Comparison of ENCODE assay signal across 20 cellular contexts in genomic region chr11:639324-639977, GRCh38. TPM values are rescaled to one million over a fixed set of nuclear protein-coding genes. Genes with fewer than 3 reads are reported as not detected.
DNase-seq lines count a peak whose midpoint lies in the region; ATAC-seq and TF ChIP-seq lines count a peak whose summit lies in the region.
"Had no signal": no experiment of that assay in that cellular context is flagged by ENCODE, and none has a peak within 500 bp of the region (broad histone marks: within the 10 kb centered on the region; RNA-seq: fewer than 3 reads in every experiment).

No MANE protein-coding gene starts in this region.

- H3K27me3 Mint-ChIP-seq in CD8-positive, alpha-beta T cell (ENCODE audit: low read depth), result peaks cover 29% of the 10 kb centered on the region
- peaks cover 50% of the 10 kb centered on the region for H3K27me3 Mint-ChIP-seq in H9 (ENCODE audit: low read depth)
- H3K27me3 Mint-ChIP-seq in naive thymus-derived CD4-positive, alpha-beta T cell, result peaks cover 11 to 36% (median 22%) of the 10 kb centered on the region in 5 donors

- peak overlapping the region; percentile 33 for H3K4me2 ChIP-seq in H9 (ENCODE audit: insufficient read depth, insufficient read length, low read length)

- H3K27ac Mint-ChIP-seq in CD8-positive, alpha-beta T cell, result no peak overlapping the region
- peak overlapping the region in 1 of 3 experiments; percentile 93; a peak in 2 of 7 replicates for H3K27ac Mint-ChIP-seq in H9
- no peak overlapping the region for H3K27ac Mint-ChIP-seq in naive thymus-derived CD4-positive, alpha-beta T cell

- peaks cover 23% of the 10 kb centered on the region for H3K4me1 ChIP-seq in CD8-positive, alpha-beta T cell (ENCODE audit: insufficient read depth, low read length)
- no peaks in the 10 kb centered on the region; the same call in 1 of the 2 replicates for H3K4me1 ChIP-seq in H9 (ENCODE audit: insufficient read depth, low read length)
- no peaks in the 10 kb centered on the region for H3K4me1 ChIP-seq in naive thymus-derived CD4-positive, alpha-beta T cell (ENCODE audit: control insufficient read depth in 2 of 2, insufficient read depth in 2 of 2, low read length in 2 of 2)

- H3T11ph ChIP-seq in H9 (ENCODE audit: low read length), result no peak overlapping the region

- H4K5ac ChIP-seq in H9 (ENCODE audit: insufficient read length, low read depth, low read length), result no peak overlapping the region

- no peak overlapping the region for H3K4ac ChIP-seq in H9 (ENCODE audit: low read depth, low read length)

- peaks cover 19% of the 10 kb centered on the region for H3K23me2 ChIP-seq in H9 (ENCODE audit: insufficient read length, low read depth, low read length, poor library complexity, severe bottlenecking)

- H3K14ac ChIP-seq in H9 (ENCODE audit: insufficient read depth, low read length), result peak overlapping the region; percentile 40

- intact Hi-C loops in CD8-positive, alpha-beta T cell (cut with DNase I, micrococcal nuclease), result no loop called here
- intact Hi-C loops in naive thymus-derived CD4-positive, alpha-beta T cell (cut with micrococcal nuclease), result no loop called here

- WGBS in H9 (ENCODE audit: extremely low coverage, insufficient read length, low lambda C conversion rate), result no CpG with 5 or more reads among the region's 84 CpGs

- H3K18ac ChIP-seq in H9 (ENCODE audit: insufficient read length, low read depth, low read length), result peak overlapping the region; percentile 62

- no peak for DNase-seq in CD8-positive, alpha-beta T cell
- DNase-seq in H9 (no peak), coronary artery (ENCODE audit: low spot score) (no peak), HK-2 (ENCODE audit: unreplicated experiment) (no peak), globus pallidus (ENCODE audit: low spot score) (no peak)
- no peak for DNase-seq in naive thymus-derived CD4-positive, alpha-beta T cell
- DNase-seq in effector CD8-positive, alpha-beta T cell (lab: John Stamatoyannopoulos, UW), result no peak
- DNase-seq: activated CD4-positive, alpha-beta T cell treated with anti-CD3 and anti-CD28 coated beads, Interleukin-2, amount 50 U/mL, for 4 hours; activated effector memory CD4-positive, alpha-beta T cell treated with anti-CD3 and anti-CD28 coated beads, Interleukin-2, amount 50 U/mL, for 16 hours; CD4-positive, alpha-beta memory T cell; HCEC 1CT; left colon; NCI-H1930; NCI-H524 treated with DMSO at 0.1 percent for 48 hours; T-helper 9 cell had no signal

- no peak overlapping the region for H3K9ac ChIP-seq in H9 (ENCODE audit: extremely low read depth, insufficient read length, low read length)

- no peak overlapping the region for H2BK12ac ChIP-seq in H9 (ENCODE audit: insufficient read length, low read depth, low read length)

- no peaks in the 10 kb centered on the region for H3K9me3 Mint-ChIP-seq in CD8-positive, alpha-beta T cell
- no peaks in the 10 kb centered on the region; a peak in 2 of 5 replicates for H3K9me3 Mint-ChIP-seq in H9
- no peaks in the 10 kb centered on the region for H3K9me3 Mint-ChIP-seq in naive thymus-derived CD4-positive, alpha-beta T cell
- H3K9me3 Mint-ChIP-seq: neural crest cell had no signal

- no peak overlapping the region for H2AK5ac ChIP-seq in H9 (ENCODE audit: insufficient read length, low read length)

- H3K9me3 ChIP-seq in CD8-positive, alpha-beta T cell (ENCODE audit: low read length), result no peaks in the 10 kb centered on the region
- no peaks in the 10 kb centered on the region for H3K9me3 ChIP-seq in H9 (ENCODE audit: control insufficient read depth, low read depth, low read length)
- H3K9me3 ChIP-seq in naive thymus-derived CD4-positive, alpha-beta T cell (ENCODE audit: control insufficient read depth in 2 of 3, low read length in 3 of 3), result no peaks in the 10 kb centered on the region
- H3K9me3 ChIP-seq: gastroesophageal sphincter had no signal

- no peak overlapping the region for H4K8ac ChIP-seq in H9 (replicated peaks; ENCODE audit: insufficient read length, low read depth, low read length)

- H3K27me3 ChIP-seq in CD8-positive, alpha-beta T cell (ENCODE audit: insufficient read depth, low read length), result peaks cover 4% of the 10 kb centered on the region
- H3K27me3 ChIP-seq in H9 (ENCODE audit: insufficient read depth, low read length), result peaks cover 33% of the 10 kb centered on the region
- peaks cover 6 to 16% of the 10 kb centered on the region in 2 donors for H3K27me3 ChIP-seq in naive thymus-derived CD4-positive, alpha-beta T cell (ENCODE audit: control insufficient read depth in 2 of 2, insufficient read depth in 2 of 2, low read length in 2 of 2)

- CTCF ChIA-PET in CD8-positive, alpha-beta T cell (lab: Charles Lee), result interaction anchor here (1.3 kb wide), 1 partner anchor 126 kb away, joined by 3 read pairs; no protein-coding TSS in a partner anchor
- CTCF ChIA-PET in naive thymus-derived CD4-positive, alpha-beta T cell (lab: Charles Lee), result no interaction called here

- peaks cover 19% of the 10 kb centered on the region for H3K4me1 Mint-ChIP-seq in CD8-positive, alpha-beta T cell (ENCODE audit: low read depth)
- peaks cover 18 to 28% of the 10 kb centered on the region in 2 experiments for H3K4me1 Mint-ChIP-seq in H9
- H3K4me1 Mint-ChIP-seq in naive thymus-derived CD4-positive, alpha-beta T cell, result peaks cover 7 to 18% (median 16%) of the 10 kb centered on the region in 7 donors

- H2BK20ac ChIP-seq in H9 (ENCODE audit: low read depth, low read length, poor library complexity, severe bottlenecking), result no peak overlapping the region

- no peaks in the 10 kb centered on the region for H4K20me1 ChIP-seq in H9 (ENCODE audit: control insufficient read depth, insufficient read depth, insufficient read length)

- H4K91ac ChIP-seq in H9 (ENCODE audit: insufficient read length, low read depth, low read length), result no peak overlapping the region

- no peak overlapping the region for H2AFZ ChIP-seq in H9 (ENCODE audit: low read length)

- H2BK15ac ChIP-seq in H9 (ENCODE audit: low read depth, low read length), result no peak overlapping the region

- POLR2A ChIA-PET in CD8-positive, alpha-beta T cell (lab: Charles Lee), result no interaction called here
- POLR2A ChIA-PET in naive thymus-derived CD4-positive, alpha-beta T cell (lab: Charles Lee), result no interaction called here

- H3K36me3 Mint-ChIP-seq in CD8-positive, alpha-beta T cell, result peaks cover 3% of the 10 kb centered on the region
- peaks cover 2 to 22% (median 5%) of the 10 kb centered on the region in 3 experiments; a peak in 4 of 7 replicates for H3K36me3 Mint-ChIP-seq in H9 (ENCODE audit: insufficient read depth in 1 of 3, low read depth in 3 of 3)
- H3K36me3 Mint-ChIP-seq in naive thymus-derived CD4-positive, alpha-beta T cell, result peaks cover 0 to 5% (median 0%) of the 10 kb centered on the region in 5 donors
- H3K36me3 Mint-ChIP-seq: CD4-positive, alpha-beta memory T cell had no signal

- H2BK120ac ChIP-seq in H9 (ENCODE audit: low read depth, low read length, poor library complexity, severe bottlenecking), result no peak overlapping the region

- no peak overlapping the region for H3K4me3 Mint-ChIP-seq in CD8-positive, alpha-beta T cell
- H3K4me3 Mint-ChIP-seq in H9, result peak overlapping the region; percentile 55 to 75; a peak in 3 of 5 replicates
- peak overlapping the region in 3 of 10 donors; percentile 32 to 89 (median 64) for H3K4me3 Mint-ChIP-seq in naive thymus-derived CD4-positive, alpha-beta T cell

- H3K23ac ChIP-seq in H9 (ENCODE audit: insufficient read length, low read depth, low read length), result no peak overlapping the region

- no peak overlapping the region for H2BK5ac ChIP-seq in H9 (ENCODE audit: insufficient read length, low read length)

- H3K79me2 ChIP-seq in H9 (ENCODE audit: insufficient read depth, low read length), result no peaks in the 10 kb centered on the region

- H3K56ac ChIP-seq in H9 (ENCODE audit: insufficient read length, low read depth, low read length), result no peak overlapping the region

- no peaks in the 10 kb centered on the region for H3K79me1 ChIP-seq in H9 (ENCODE audit: insufficient read depth, low read depth, low read length, poor library complexity, severe bottlenecking)

- H3K36me3 ChIP-seq in CD8-positive, alpha-beta T cell (ENCODE audit: insufficient read depth, low read length), result no peaks in the 10 kb centered on the region
- H3K36me3 ChIP-seq in naive thymus-derived CD4-positive, alpha-beta T cell (ENCODE audit: control insufficient read depth in 2 of 3, insufficient read depth in 3 of 3, low read length in 3 of 3), result peaks cover 0 to 13% (median 3%) of the 10 kb centered on the region in 3 experiments

- TF ChIP-seq CTCF in CD8-positive, alpha-beta T cell (IDR thresholded peaks at IDR 0.05), result no peak
- no peak for TF ChIP-seq CTCF in H9 (conservative IDR thresholded peaks at IDR 0.05)
- TF ChIP-seq CTCF in coronary artery (IDR thresholded peaks at IDR 0.05), result no peak

- no peak overlapping the region for H3K4me3 ChIP-seq in CD8-positive, alpha-beta T cell (ENCODE audit: low read depth, low read length)
- peak overlapping the region; percentile 6 for H3K4me3 ChIP-seq in coronary artery
- no peak overlapping the region for H3K4me3 ChIP-seq in naive thymus-derived CD4-positive, alpha-beta T cell (ENCODE audit: low read length)
- H3K4me3 ChIP-seq: gastroesophageal sphincter had no signal

- peak; percentile 7 for ATAC-seq in CD8-positive, alpha-beta T cell
- ATAC-seq in naive thymus-derived CD4-positive, alpha-beta T cell, result peak; percentile 3
- no peak for ATAC-seq in HG03432 (IDR thresholded peaks at IDR 0.05; ENCODE audit: unreplicated experiment)
- ATAC-seq: gastroesophageal sphincter, left colon had no signal

- H3K27ac ChIP-seq in CD8-positive, alpha-beta T cell (ENCODE audit: low read depth, low read length), result no peak overlapping the region
- H3K27ac ChIP-seq in H9 (ENCODE audit: insufficient read length, low read depth, low read length) (no peak overlapping the region), coronary artery (no peak overlapping the region)
- no peak overlapping the region for H3K27ac ChIP-seq in naive thymus-derived CD4-positive, alpha-beta T cell (ENCODE audit: low read depth, low read length)
- H3K27ac ChIP-seq: gastroesophageal sphincter had no signal

RNA-seq across cellular contexts. Expression of gene DRD4, which starts 2.4 kb away (rescaled TPM):
- under 1 TPM; 0.72 to 0.79 TPM for total RNA-seq in CD8-positive, alpha-beta T cell
- total RNA-seq in H9 (2021), result 6.2 and 6.8 TPM in 2 replicates
- total RNA-seq in naive thymus-derived CD4-positive, alpha-beta T cell, result 1 to 10 TPM in 2 of 5 experiments, under 1 TPM in 3; 0.27 to 1.9 (median 0.75) TPM
- polyA plus RNA-seq in naive thymus-derived CD4-positive, alpha-beta T cell, result not detected
- total RNA-seq: bronchial epithelial cell, RPMI7951 had no signal
- polyA plus RNA-seq: CD4-positive, alpha-beta memory T cell had no signal

RNA-seq across cellular contexts. Expression of gene SCT, which starts 12.5 kb away (rescaled TPM):
- not detected for total RNA-seq in CD8-positive, alpha-beta T cell
- 1.8 and 2.3 TPM in 2 replicates for total RNA-seq in H9 (2021)
- total RNA-seq in naive thymus-derived CD4-positive, alpha-beta T cell, result not detected
- not detected for polyA plus RNA-seq in naive thymus-derived CD4-positive, alpha-beta T cell
- total RNA-seq: bronchial epithelial cell; CD4-positive, alpha-beta memory T cell; gastroesophageal sphincter; neural crest cell; RPMI7951 had no signal
- polyA plus RNA-seq: CD4-positive, alpha-beta memory T cell had no signal

RNA-seq across cellular contexts. Expression of gene CDHR5, which starts 14.7 kb away (rescaled TPM):
- total RNA-seq in CD8-positive, alpha-beta T cell, result not detected
- 0.46 TPM in 1 of 2 replicates, not detected in the other for total RNA-seq in H9 (2021)
- total RNA-seq in naive thymus-derived CD4-positive, alpha-beta T cell, result not detected
- not detected for polyA plus RNA-seq in naive thymus-derived CD4-positive, alpha-beta T cell
- total RNA-seq: bronchial epithelial cell; CD4-positive, alpha-beta memory T cell; gastroesophageal sphincter; neural crest cell; RPMI7951 had no signal
- polyA plus RNA-seq: CD4-positive, alpha-beta memory T cell had no signal

RNA-seq across cellular contexts. Expression of gene IRF7, which starts 23.7 kb away (rescaled TPM):
- total RNA-seq in CD8-positive, alpha-beta T cell, result 100 to 1,000 TPM; 102 to 106 TPM
- total RNA-seq in H9 (2021), result 9.7 and 9.8 TPM in 2 replicates
- 100 to 1,000 TPM in 1 of 5 experiments, 10 to 100 TPM in 4; 57.0 to 134 (median 64.6) TPM for total RNA-seq in naive thymus-derived CD4-positive, alpha-beta T cell
- 10 to 100 TPM; 25.9 to 50.0 TPM for polyA plus RNA-seq in naive thymus-derived CD4-positive, alpha-beta T cell

RNA-seq across cellular contexts. Expression of gene DEAF1, which starts 55.6 kb away (rescaled TPM):
- total RNA-seq in CD8-positive, alpha-beta T cell, result 100 to 1,000 TPM; 131 to 139 TPM
- total RNA-seq in H9 (2021), result 67.3 and 68.6 TPM in 2 replicates
- 100 to 1,000 TPM in 1 of 5 experiments, 10 to 100 TPM in 4; 44.5 to 117 (median 54.2) TPM for total RNA-seq in naive thymus-derived CD4-positive, alpha-beta T cell
- 10 to 100 TPM; 33.0 to 71.8 TPM for polyA plus RNA-seq in naive thymus-derived CD4-positive, alpha-beta T cell
